8 cellular contexts compared by ENCODE assay signal in the genomic region with DNA sequence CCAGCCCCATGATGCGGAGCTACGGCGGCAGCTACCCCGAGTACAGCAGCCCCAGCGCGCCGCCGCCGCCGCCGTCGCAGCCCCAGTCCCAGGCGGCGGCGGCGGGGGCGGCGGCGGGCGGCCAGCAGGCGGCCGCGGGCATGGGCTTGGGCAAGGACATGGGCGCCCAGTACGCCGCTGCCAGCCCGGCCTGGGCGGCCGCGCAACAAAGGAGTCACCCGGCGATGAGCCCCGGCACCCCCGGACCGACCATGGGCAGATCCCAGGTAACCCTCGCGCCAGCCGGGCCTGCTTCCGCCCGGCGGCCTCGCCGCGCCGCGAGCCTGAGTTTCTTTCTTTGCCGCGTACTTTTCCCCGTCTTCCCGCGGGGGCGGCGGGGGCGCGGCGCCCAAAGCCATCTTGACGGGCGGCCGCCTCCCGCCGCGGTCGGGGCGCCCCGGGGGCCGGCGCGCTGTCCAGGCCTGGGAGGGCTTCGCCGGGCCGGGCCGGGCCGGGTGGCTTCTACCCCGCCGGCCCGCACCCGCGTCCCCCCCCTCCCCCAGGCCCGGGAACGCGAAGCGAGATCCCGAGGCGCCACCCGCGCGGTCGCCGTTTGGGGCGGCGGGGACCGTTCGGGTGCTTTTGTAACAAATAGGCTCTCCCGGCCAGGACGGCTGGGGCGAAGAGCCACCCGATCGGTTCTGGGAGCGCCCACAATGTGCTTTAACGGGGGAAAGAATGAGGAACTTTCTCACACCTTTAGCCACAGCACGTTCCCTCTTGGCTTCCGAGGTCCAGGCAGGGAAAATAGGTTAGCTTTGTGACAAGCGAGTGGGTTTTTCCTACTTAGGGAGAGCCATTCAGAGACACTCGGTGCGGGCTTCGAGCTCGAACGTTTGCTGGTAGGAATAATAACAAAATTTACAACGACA. TPM values are rescaled to one million over a fixed set of nuclear protein-coding genes. Genes with fewer than 3 reads are reported as not detected.
DNase-seq lines count a peak whose midpoint lies in the region; ATAC-seq and TF ChIP-seq lines count a peak whose summit lies in the region.

No MANE protein-coding gene starts in this region.

- peaks cover 31% of the 10 kb centered on the region for H3K79me1 ChIP-seq in trophoblast cell (ENCODE audit: low read length)

- peak overlapping the region; percentile 85 to 96 (median 94) for H3K4me3 ChIP-seq in BLaER1 treated with 17β-estradiol and CSF1 and Interleukin-3, amounts not matched to agents 10 nM and 100 nM
- H3K4me3 ChIP-seq in H7 (ENCODE audit: insufficient read depth, low read depth, low read length) (peak overlapping the region; percentile 89), trophoblast cell (ENCODE audit: low read depth, low read length) (peak overlapping the region; percentile 97), upper lobe of right lung (peak overlapping the region; percentile 66)

- H2BK5ac ChIP-seq in trophoblast cell (ENCODE audit: low read depth, low read length, poor library complexity) = peak overlapping the region; percentile 64

- H3K4me1 ChIP-seq in BLaER1 treated with 17β-estradiol and CSF1 and Interleukin-3, amounts not matched to agents 10 nM and 100 nM = peaks cover 34 to 57% (median 40%) of the 10 kb centered on the region in 10 experiments
- H3K4me1 ChIP-seq in trophoblast cell (ENCODE audit: control insufficient read depth in 1 of 2, insufficient read depth in 2 of 2, low read length in 2 of 2) (no peaks in the 10 kb centered on the region), upper lobe of right lung (peaks cover 25% of the 10 kb centered on the region)

- H3K18ac ChIP-seq in trophoblast cell (ENCODE audit: low read length) = peak overlapping the region; percentile 97

- no peak overlapping the region for H2BK12ac ChIP-seq in trophoblast cell (ENCODE audit: low read length)

- H3K36me3 ChIP-seq in BLaER1 treated with 17β-estradiol and CSF1 and Interleukin-3, amounts not matched to agents 10 nM and 100 nM = peaks cover 0 to 11% (median 5%) of the 10 kb centered on the region in 11 experiments; a peak in 9 of 22 replicates
- H3K36me3 ChIP-seq in H7 (replicated peaks; ENCODE audit: control insufficient read depth, insufficient read depth, low read length) = no peaks in the 10 kb centered on the region
- H3K36me3 ChIP-seq in trophoblast cell (ENCODE audit: control insufficient read depth in 1 of 2, insufficient read depth in 2 of 2, low read length in 2 of 2) = no peaks in the 10 kb centered on the region
- H3K36me3 ChIP-seq in upper lobe of right lung = no peaks in the 10 kb centered on the region

- H3K36me3 Mint-ChIP-seq in activated naive CD4-positive, alpha-beta T cell treated with anti-CD3 and anti-CD28 coated beads for 36 hours (ENCODE audit: low read depth) = peaks cover 8% of the 10 kb centered on the region

- WGBS in trophoblast cell (ENCODE audit: extremely low coverage, insufficient coverage, insufficient read length) = no CpG with 5 or more reads among the region's 109 CpGs

- H3K27ac Mint-ChIP-seq in activated naive CD4-positive, alpha-beta T cell treated with anti-CD3 and anti-CD28 coated beads for 36 hours = peak overlapping the region; percentile 96

- peak overlapping the region; percentile 96 to 100 (median 100) for H3K27ac ChIP-seq in BLaER1 treated with 17β-estradiol and CSF1 and Interleukin-3, amounts not matched to agents 10 nM and 100 nM
- H3K27ac ChIP-seq in trophoblast cell (ENCODE audit: low read depth, low read length) = peak overlapping the region; percentile 96
- peak overlapping the region; percentile 91 for H3K27ac ChIP-seq in upper lobe of right lung

- H3K4me2 ChIP-seq in BLaER1 treated with 17β-estradiol and CSF1 and Interleukin-3, amounts not matched to agents 10 nM and 100 nM = peak overlapping the region; percentile 77 to 91 (median 88)
- H3K4me2 ChIP-seq in trophoblast cell (ENCODE audit: low read length) = peak overlapping the region; percentile 96

- peak overlapping the region; percentile 93 for H4K8ac ChIP-seq in trophoblast cell (ENCODE audit: low read depth, low read length)

- no peaks in the 10 kb centered on the region for H3K9me3 ChIP-seq in BLaER1 treated with 17β-estradiol and CSF1 and Interleukin-3, amounts not matched to agents 10 nM and 100 nM (replicated peaks in 1 of 11)
- no peaks in the 10 kb centered on the region for H3K9me3 ChIP-seq in trophoblast cell (ENCODE audit: insufficient read depth, low read depth, low read length)
- no peaks in the 10 kb centered on the region for H3K9me3 ChIP-seq in upper lobe of right lung

- H3K4me1 Mint-ChIP-seq in activated naive CD4-positive, alpha-beta T cell treated with anti-CD3 and anti-CD28 coated beads for 36 hours (ENCODE audit: low read depth) = peaks cover 28% of the 10 kb centered on the region

- H3K27me3 Mint-ChIP-seq in activated naive CD4-positive, alpha-beta T cell treated with anti-CD3 and anti-CD28 coated beads for 36 hours (ENCODE audit: low read depth) = no peaks in the 10 kb centered on the region

- CTCF ChIA-PET in activated naive CD4-positive, alpha-beta T cell treated with anti-CD3 and anti-CD28 coated beads for 36 hours (lab: Charles Lee) = interaction anchor here (0.7 kb wide), 1 partner anchor 270 kb away, joined by 3 read pairs; no protein-coding TSS in a partner anchor

- H3K23ac ChIP-seq in trophoblast cell (ENCODE audit: low read length) = no peak overlapping the region

- peak overlapping the region; percentile 59 for H2AFZ ChIP-seq in trophoblast cell (ENCODE audit: insufficient read depth, low read length, poor library complexity)

- H3K4ac ChIP-seq in trophoblast cell (ENCODE audit: low read depth, low read length) = peak overlapping the region; percentile 86

- peak overlapping the region; percentile 84 for H3K14ac ChIP-seq in trophoblast cell (ENCODE audit: low read length)

- peak overlapping the region; percentile 86 for H4K12ac ChIP-seq in trophoblast cell (ENCODE audit: low read depth, low read length)

- H3K9ac ChIP-seq in BLaER1 treated with 17β-estradiol and CSF1 and Interleukin-3, amounts not matched to agents 10 nM and 100 nM = peak overlapping the region; percentile 98 to 100 (median 99)
- peak overlapping the region; percentile 96 for H3K9ac ChIP-seq in trophoblast cell (ENCODE audit: low read length)

- TF ChIP-seq CTCF in upper lobe of right lung (IDR thresholded peaks at IDR 0.05) = no peak

- DNase-seq in H7 (peak; percentile 77), RKO (ENCODE audit: low spot score) (peak; percentile 46), Right ventricle myocardium superior (peak; percentile 72), trophoblast cell (peak; percentile 9 to 47), upper lobe of right lung (peak; percentile 83)
- DNase-seq in activated naive CD4-positive, alpha-beta T cell treated with anti-CD3 and anti-CD28 coated beads for 36 hours = peak; percentile 66

- peak overlapping the region; percentile 90 for H2AK5ac ChIP-seq in trophoblast cell (ENCODE audit: low read length)

- H4K20me1 ChIP-seq in BLaER1 treated with 17β-estradiol and CSF1 and Interleukin-3, amounts not matched to agents 10 nM and 100 nM = peaks cover 19 to 51% (median 48%) of the 10 kb centered on the region in 11 experiments; a peak in 20 of 22 replicates

- H3K4me3 Mint-ChIP-seq in activated naive CD4-positive, alpha-beta T cell treated with anti-CD3 and anti-CD28 coated beads for 36 hours = peak overlapping the region; percentile 89

- peak; percentile 25 for ATAC-seq in Right ventricle myocardium superior (ENCODE audit: poor library complexity)
- peak; percentile 49 for ATAC-seq in upper lobe of right lung
- ATAC-seq in GM21390 (IDR thresholded peaks at IDR 0.05; ENCODE audit: unreplicated experiment) = no peak

- H3K9me3 Mint-ChIP-seq in activated naive CD4-positive, alpha-beta T cell treated with anti-CD3 and anti-CD28 coated beads for 36 hours = no peaks in the 10 kb centered on the region

- H3K79me2 ChIP-seq in trophoblast cell (ENCODE audit: control insufficient read depth, insufficient read depth, low read length, poor library complexity) = peaks cover 30% of the 10 kb centered on the region

- intact Hi-C loops in activated naive CD4-positive, alpha-beta T cell treated with anti-CD3 and anti-CD28 coated beads for 36 hours (cut with micrococcal nuclease) = loop anchor here (1.0 to 10.0 kb wide), 11 partner anchors 38 to 1465 kb away; partner anchors contain the start of gene TFB1M
- intact Hi-C loops in Right ventricle myocardium superior (cut with DNase I) = loop anchor here (2.0 to 10.0 kb wide), 3 partner anchors 165 to 243 kb away; no protein-coding TSS in a partner anchor
- intact Hi-C loops in upper lobe of right lung (cut with DNase I) = no loop called here

- H4K91ac ChIP-seq in trophoblast cell (ENCODE audit: low read depth, low read length) = peak overlapping the region; percentile 88

- peak overlapping the region; percentile 96 for H2BK120ac ChIP-seq in trophoblast cell (ENCODE audit: insufficient read depth, low read length, poor library complexity)

- H3K27me3 ChIP-seq in BLaER1 treated with 17β-estradiol and CSF1 and Interleukin-3, amounts not matched to agents 10 nM and 100 nM = no peaks in the 10 kb centered on the region
- H3K27me3 ChIP-seq in H7 (ENCODE audit: control insufficient read depth, insufficient read depth, low read length) (no peaks in the 10 kb centered on the region), trophoblast cell (ENCODE audit: insufficient read depth, low read length) (no peaks in the 10 kb centered on the region), upper lobe of right lung (no peaks in the 10 kb centered on the region)

RNA-seq across cellular contexts. Expression of gene ARID1B, which starts 2.3 kb away (rescaled TPM):
- total RNA-seq in H7 (2014; rRNA removed; shearing (Covaris generic)) = 20.9 and 27.8 TPM in 2 replicates
- 10 to 100 TPM; 42.5 to 43.2 TPM for total RNA-seq in activated naive CD4-positive, alpha-beta T cell treated with anti-CD3 and anti-CD28 coated beads for 36 hours
- total RNA-seq in Right ventricle myocardium superior (49.2 TPM), upper lobe of right lung (80.4 TPM)
- polyA plus RNA-seq in trophoblast cell (2013) = 38.2 and 38.3 TPM in 2 replicates

Comparison
In these comparisons a context has a peak if more than half of its experiments do, and no peak if none do; other contexts are left out.
1. DNase-seq: peak in every context shown above with its lines; median percentile 83 in upper lobe of right lung; 77 in H7; 72 in Right ventricle myocardium superior; 66 in activated naive CD4-positive, alpha-beta T cell treated with anti-CD3 and anti-CD28 coated beads for 36 hours; 46 in RKO; 28 in trophoblast cell.